17 cellular contexts compared by ENCODE assay signal in genomic region chr3:148789156-148789555, GRCh38. TPM values are rescaled to one million over a fixed set of nuclear protein-coding genes. Genes with fewer than 3 reads are reported as not detected.
DNase-seq lines count a peak whose midpoint lies in the region; ATAC-seq and TF ChIP-seq lines count a peak whose summit lies in the region.
"Had no signal": no experiment of that assay in that cellular context is flagged by ENCODE, and none has a peak within 500 bp of the region (broad histone marks: within the 10 kb centered on the region; RNA-seq: fewer than 3 reads in every experiment).

No MANE protein-coding gene starts in this region.

- H3K27me3 Mint-ChIP-seq in GM23338 (ENCODE audit: insufficient read depth, low read depth, poor library complexity), result no peaks in the 10 kb centered on the region
- H3K27me3 Mint-ChIP-seq in activated CD8-positive, alpha-beta T cell treated with anti-CD3 and anti-CD28 coated beads, Interleukin-2, amount 10 ng/mL, durations not matched to agents 7 days and 5 days (ENCODE audit: low read depth), result no peaks in the 10 kb centered on the region

- peaks cover 22% of the 10 kb centered on the region for H3K9me3 Mint-ChIP-seq in GM23338
- H3K9me3 Mint-ChIP-seq in activated CD8-positive, alpha-beta T cell treated with anti-CD3 and anti-CD28 coated beads, Interleukin-2, amount 10 ng/mL, durations not matched to agents 7 days and 5 days (ENCODE audit: insufficient read depth), result no peaks in the 10 kb centered on the region
- H3K9me3 Mint-ChIP-seq: T-helper 2 cell treated with Interferon-gamma antibody and Interleukin-4, amounts not matched to agents 5 μg/mL and 100 μg/mL, for 36 hours had no signal

- ATAC-seq in GM23338 (peak; percentile 55), HG02885 (IDR thresholded peaks at IDR 0.05; ENCODE audit: poor library complexity, unreplicated experiment) (no peak)
- no peak for ATAC-seq in activated CD8-positive, alpha-beta T cell treated with anti-CD3 and anti-CD28 coated beads, Interleukin-2, amount 10 ng/mL, durations not matched to agents 7 days and 5 days
- ATAC-seq: GM12878 had no signal

- H3K36me3 ChIP-seq in GM23338 (ENCODE audit: insufficient read depth) (0 out of 2 replicates have a peak, but pooled peaks cover 5% of the 10 kb centered on the region), osteoblast (ENCODE audit: insufficient read depth, low read length) (no peaks in the 10 kb centered on the region)
- H3K36me3 ChIP-seq: right atrium auricular region had no signal

- H3K27ac ChIP-seq in GM23338 (ENCODE audit: low read depth) (no peak overlapping the region), osteoblast (ENCODE audit: low read depth, low read length) (no peak overlapping the region)
- H3K27ac ChIP-seq: right atrium auricular region had no signal

- CTCF ChIA-PET in activated CD8-positive, alpha-beta T cell treated with anti-CD3 and anti-CD28 coated beads, Interleukin-2, amount 10 ng/mL, durations not matched to agents 7 days and 5 days (lab: Charles Lee), result no interaction called here

- H3K4me1 ChIP-seq in GM23338 (ENCODE audit: insufficient read depth) (no peaks in the 10 kb centered on the region), osteoblast (ENCODE audit: insufficient read depth, low read length) (peaks cover 9% of the 10 kb centered on the region)
- H3K4me1 ChIP-seq: right atrium auricular region had no signal

- H2AFZ ChIP-seq in GM23338 (no peak overlapping the region), osteoblast (ENCODE audit: low read length) (no peak overlapping the region)

- no peaks in the 10 kb centered on the region for H3K79me2 ChIP-seq in GM23338 (replicated peaks; ENCODE audit: insufficient read depth)
- no peaks in the 10 kb centered on the region for H3K79me2 ChIP-seq in osteoblast (ENCODE audit: insufficient read depth, low read length)

- no peak overlapping the region for H3K4me3 Mint-ChIP-seq in GM23338
- no peak overlapping the region for H3K4me3 Mint-ChIP-seq in activated CD8-positive, alpha-beta T cell treated with anti-CD3 and anti-CD28 coated beads, Interleukin-2, amount 10 ng/mL, durations not matched to agents 7 days and 5 days
- H3K4me3 Mint-ChIP-seq: T-helper 2 cell treated with Interferon-gamma antibody and Interleukin-4, amounts not matched to agents 5 μg/mL and 100 μg/mL, for 36 hours had no signal

- H3K9me2 ChIP-seq in GM23338 (ENCODE audit: insufficient read depth), result peaks cover 4% of the 10 kb centered on the region; the same call in 1 of the 2 replicates

- H3K4me2 ChIP-seq in GM23338 (no peak overlapping the region), osteoblast (ENCODE audit: insufficient read depth, low read length) (peak overlapping the region; percentile 32)

- peaks cover 5% of the 10 kb centered on the region; the same call in 2 of the 3 replicates for H3K36me3 Mint-ChIP-seq in GM23338 (ENCODE audit: low read depth)
- H3K36me3 Mint-ChIP-seq in activated CD8-positive, alpha-beta T cell treated with anti-CD3 and anti-CD28 coated beads, Interleukin-2, amount 10 ng/mL, durations not matched to agents 7 days and 5 days (ENCODE audit: low read depth), result no peaks in the 10 kb centered on the region

- H3F3A ChIP-seq in GM23338 (replicated peaks; ENCODE audit: low read depth), result no peaks in the 10 kb centered on the region

- H3K9me3 ChIP-seq in osteoblast (ENCODE audit: low read depth, low read length), result no peaks in the 10 kb centered on the region

- peaks cover 5% of the 10 kb centered on the region for H3K4me1 Mint-ChIP-seq in GM23338
- no peaks in the 10 kb centered on the region for H3K4me1 Mint-ChIP-seq in activated CD8-positive, alpha-beta T cell treated with anti-CD3 and anti-CD28 coated beads, Interleukin-2, amount 10 ng/mL, durations not matched to agents 7 days and 5 days (ENCODE audit: low read depth)

- no peak for TF ChIP-seq CTCF in GM23338 (conservative IDR thresholded peaks at IDR 0.05; ENCODE audit: low read depth in 2 of 2)
- no peak for TF ChIP-seq CTCF in fibroblast of villous mesenchyme (IDR thresholded peaks at IDR 0.05; ENCODE audit: insufficient read depth, low read depth, low read length)
- TF ChIP-seq CTCF in osteoblast (IDR thresholded peaks at IDR 0.05; ENCODE audit: extremely low read depth, low read depth, low read length), result no peak

- 0 out of 2 replicates have a peak overlapping the region, but pooled peaks have one; percentile 5 for H3K27ac Mint-ChIP-seq in GM23338
- H3K27ac Mint-ChIP-seq in activated CD8-positive, alpha-beta T cell treated with anti-CD3 and anti-CD28 coated beads, Interleukin-2, amount 10 ng/mL, durations not matched to agents 7 days and 5 days, result no peak overlapping the region
- H3K27ac Mint-ChIP-seq: T-helper 2 cell treated with Interferon-gamma antibody and Interleukin-4, amounts not matched to agents 5 μg/mL and 100 μg/mL, for 36 hours had no signal

- H3K4me3 ChIP-seq in GM23338 (no peak overlapping the region), fibroblast of villous mesenchyme (ENCODE audit: low read depth, low read length) (no peak overlapping the region), osteoblast (ENCODE audit: insufficient read depth, low read length) (no peak overlapping the region)
- H3K4me3 ChIP-seq: GM12878, right atrium auricular region had no signal

- POLR2A ChIA-PET in activated CD8-positive, alpha-beta T cell treated with anti-CD3 and anti-CD28 coated beads, Interleukin-2, amount 10 ng/mL, durations not matched to agents 7 days and 5 days (lab: Charles Lee), result no interaction called here

- H4K20me1 ChIP-seq in GM23338 (replicated peaks; ENCODE audit: insufficient read depth) (no peaks in the 10 kb centered on the region), osteoblast (ENCODE audit: insufficient read depth, low read length) (no peaks in the 10 kb centered on the region)

- no peaks in the 10 kb centered on the region for H3K27me3 ChIP-seq in GM23338 (ENCODE audit: insufficient read depth)
- peaks cover 2% of the 10 kb centered on the region for H3K27me3 ChIP-seq in osteoblast (ENCODE audit: insufficient read depth, low read length)
- H3K27me3 ChIP-seq: right atrium auricular region had no signal

- DNase-seq in GM23338 (ENCODE audit: low spot score) (peak; percentile 48), SK-N-DZ (ENCODE audit: low spot score) (peak; percentile 23), fibroblast of villous mesenchyme (ENCODE audit: low read depth) (peak; percentile 30), osteoblast (ENCODE audit: insufficient read length, low spot score, missing footprints) (no peak), NCI-H2196 treated with DMSO at 0.1 percent for 48 hours (lab: John Stamatoyannopoulos, UW; ENCODE audit: unreplicated experiment) (no peak)
- DNase-seq in activated T-cell treated with anti-CD3 and anti-CD28 coated beads, Interleukin-2, amount 50 U/mL, for 1 hour, result no peak
- DNase-seq in activated CD8-positive, alpha-beta T cell treated with anti-CD3 and anti-CD28 coated beads, Interleukin-2, amount 10 ng/mL, durations not matched to agents 7 days and 5 days, result no peak
- DNase-seq: activated CD4-positive, alpha-beta T cell treated with anti-CD3 and anti-CD28 coated beads, Interleukin-2, amount 50 U/mL, for 48 hours; activated effector memory CD4-positive, alpha-beta T cell treated with anti-CD3 and anti-CD28 coated beads, Interleukin-2, amount 50 U/mL, for 16 hours; DMS79 treated with DMSO at 0.1 percent for 48 hours; NCI-H2171 treated with DMSO at 0.1 percent for 48 hours; stimulated activated naive CD4-positive, alpha-beta T cell had no signal

TF ChIP-seq in GM23338, 12 proteins besides CTCF, POLR2A, EP300 and RAD21 (continues in another document):
- no peak for TF ChIP-seq ZNF114 (CRISPR knock-in tag; IDR thresholded peaks at IDR 0.05)
- no peak for TF ChIP-seq CREB1 (CRISPR knock-in tag; IDR thresholded peaks at IDR 0.05; ENCODE audit: low read depth)
- TF ChIP-seq EZH2phosphoT487 (IDR thresholded peaks at IDR 0.05; ENCODE audit: unreplicated experiment), result no peak
- TF ChIP-seq, protein P1, sequence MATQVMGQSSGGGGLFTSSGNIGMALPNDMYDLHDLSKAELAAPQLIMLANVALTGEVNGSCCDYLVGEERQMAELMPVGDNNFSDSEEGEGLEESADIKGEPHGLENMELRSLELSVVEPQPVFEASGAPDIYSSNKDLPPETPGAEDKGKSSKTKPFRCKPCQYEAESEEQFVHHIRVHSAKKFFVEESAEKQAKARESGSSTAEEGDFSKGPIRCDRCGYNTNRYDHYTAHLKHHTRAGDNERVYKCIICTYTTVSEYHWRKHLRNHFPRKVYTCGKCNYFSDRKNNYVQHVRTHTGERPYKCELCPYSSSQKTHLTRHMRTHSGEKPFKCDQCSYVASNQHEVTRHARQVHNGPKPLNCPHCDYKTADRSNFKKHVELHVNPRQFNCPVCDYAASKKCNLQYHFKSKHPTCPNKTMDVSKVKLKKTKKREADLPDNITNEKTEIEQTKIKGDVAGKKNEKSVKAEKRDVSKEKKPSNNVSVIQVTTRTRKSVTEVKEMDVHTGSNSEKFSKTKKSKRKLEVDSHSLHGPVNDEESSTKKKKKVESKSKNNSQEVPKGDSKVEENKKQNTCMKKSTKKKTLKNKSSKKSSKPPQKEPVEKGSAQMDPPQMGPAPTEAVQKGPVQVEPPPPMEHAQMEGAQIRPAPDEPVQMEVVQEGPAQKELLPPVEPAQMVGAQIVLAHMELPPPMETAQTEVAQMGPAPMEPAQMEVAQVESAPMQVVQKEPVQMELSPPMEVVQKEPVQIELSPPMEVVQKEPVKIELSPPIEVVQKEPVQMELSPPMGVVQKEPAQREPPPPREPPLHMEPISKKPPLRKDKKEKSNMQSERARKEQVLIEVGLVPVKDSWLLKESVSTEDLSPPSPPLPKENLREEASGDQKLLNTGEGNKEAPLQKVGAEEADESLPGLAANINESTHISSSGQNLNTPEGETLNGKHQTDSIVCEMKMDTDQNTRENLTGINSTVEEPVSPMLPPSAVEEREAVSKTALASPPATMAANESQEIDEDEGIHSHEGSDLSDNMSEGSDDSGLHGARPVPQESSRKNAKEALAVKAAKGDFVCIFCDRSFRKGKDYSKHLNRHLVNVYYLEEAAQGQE (IDR thresholded peaks at IDR 0.05; ENCODE audit: unreplicated experiment), result no peak

RNA-seq across cellular contexts. Expression of gene CPB1, which starts 38.5 kb away (rescaled TPM):
- not detected in 2 replicates for total RNA-seq in GM23338 (2014; rRNA removed; shearing (Covaris generic))
- polyA plus RNA-seq in GM23338 (2016; fragmentation: Nextera tagmentation; extraction: Ambion mirVana), result not detected in 2 replicates
- polyA plus RNA-seq in SK-N-DZ (2014; cell fraction: cytosol; rRNA removed), result not detected in 2 replicates
- not detected in 2 replicates for polyA plus RNA-seq in SK-N-DZ (2014; cell fraction: nucleus; rRNA removed)
- total RNA-seq in fibroblast of villous mesenchyme (not detected in 2 replicates), osteoblast (1.1 and 1.8 TPM in 2 replicates)
- total RNA-seq in activated CD8-positive, alpha-beta T cell treated with anti-CD3 and anti-CD28 coated beads, Interleukin-2, amount 10 ng/mL, durations not matched to agents 7 days and 5 days, result not detected
- total RNA-seq: cardiac septum had no signal
- polyA plus RNA-seq: GM12878 had no signal

Comparison
In these comparisons a context has a peak if more than half of its experiments do, and no peak if none do; other contexts are left out.
1. DNase-seq: peak in GM23338 (single experiment), SK-N-DZ (single experiment) and fibroblast of villous mesenchyme (single experiment); none in osteoblast (single experiment), activated T-cell treated with anti-CD3 and anti-CD28 coated beads, Interleukin-2, amount 50 U/mL, for 1 hour (single experiment), NCI-H2196 treated with DMSO at 0.1 percent for 48 hours (single experiment) and activated CD8-positive, alpha-beta T cell treated with anti-CD3 and anti-CD28 coated beads, Interleukin-2, amount 10 ng/mL, durations not matched to agents 7 days and 5 days (single experiment).